25 cellular contexts compared by ENCODE assay signal in genomic region chr12:2667716-2668440, GRCh38.
DNase-seq lines count a peak whose midpoint lies in the region; FAIRE-seq and TF ChIP-seq lines count a peak whose summit lies in the region.
"Had no signal": no experiment of that assay in that cellular context is flagged by ENCODE, and none has a peak within 500 bp of the region (broad histone marks: within the 10 kb centered on the region; RNA-seq: fewer than 3 reads in every experiment).

No MANE protein-coding gene starts in this region.

- H3K36me3 ChIP-seq in kidney (ENCODE audit: control insufficient read depth in 1 of 2, insufficient read depth in 2 of 2, low read length in 2 of 2), result peaks cover 0 to 3% of the 10 kb centered on the region in 2 donors
- H3K36me3 ChIP-seq in spleen, result peaks cover 0 to 50% (median 3%) of the 10 kb centered on the region in 6 donors
- no peaks in the 10 kb centered on the region for H3K36me3 ChIP-seq in MG63

- H3K27ac ChIP-seq in kidney (ENCODE audit: low read depth in 2 of 2, low read length in 2 of 2) (no peak overlapping the region), spleen (no peak overlapping the region)
- H3K27ac ChIP-seq: RWPE1 had no signal

- no peak overlapping the region for H3K9ac ChIP-seq in kidney (ENCODE audit: low read length in 2 of 2)

- FAIRE-seq in kidney (lab: Jason Lieb, UNC), result no peak
- FAIRE-seq: GM12891, H54, HTR-8/SVneo, K562 had no signal

- 82 to 92% (median 87%) methylated on average over 16 to 17 of the region's 17 CpGs for WGBS in spleen, 5 donors

- intact Hi-C loops in kidney (cut with DNase I), result no loop called here
- intact Hi-C loops in spleen (cut with DNase I; ENCODE audit: low total_unique reads), result no loop called here

- no peaks in the 10 kb centered on the region for H3K27me3 ChIP-seq in spleen (replicated peaks in 1 of 7)
- no peaks in the 10 kb centered on the region for H3K27me3 ChIP-seq in MG63

- DNase-seq in activated CD8-positive, alpha-beta memory T cell treated with anti-CD3 and anti-CD28 coated beads for 24 hours, result peak; percentile 28
- DNase-seq in activated CD8-positive, alpha-beta memory T cell treated with anti-CD3 and anti-CD28 coated beads, Interleukin-2, amount 50 U/mL, for 4 hours, result no peak
- peak; percentile 45 for DNase-seq in kidney
- DNase-seq in spleen, result peak; percentile 33
- DNase-seq in MG63, result no peak
- DNase-seq in KG1 (lab: John Stamatoyannopoulos, UW), result no peak
- DNase-seq in AML-193 (lab: John Stamatoyannopoulos, UW), result no peak
- DNase-seq in NOMO-1 treated with DMSO at 0.1 percent for 48 hours (lab: John Stamatoyannopoulos, UW; ENCODE audit: unreplicated experiment), result no peak
- DNase-seq: 8988T, ACHN, Calu3, DMS79 treated with DMSO at 0.1 percent for 48 hours, GF-D8, MM.1S, NCI-H1694, NCI-H2081, NCI-H2227 treated with DMSO at 0.1 percent for 48 hours, NCI-H510A, NCI-H69, SHP77 had no signal

- TF ChIP-seq POLR2A in spleen (IDR thresholded peaks at IDR 0.05), result no peak

- H3K4me1 ChIP-seq in kidney (ENCODE audit: control insufficient read depth in 1 of 2, insufficient read depth in 1 of 2, low read depth in 1 of 2, low read length in 2 of 2), result no peaks in the 10 kb centered on the region
- H3K4me1 ChIP-seq in spleen, result no peaks in the 10 kb centered on the region

- H3K9me3 ChIP-seq in kidney (ENCODE audit: control insufficient read depth in 1 of 2, low read length in 2 of 2), result no peaks in the 10 kb centered on the region
- no peaks in the 10 kb centered on the region for H3K9me3 ChIP-seq in spleen
- H3K9me3 ChIP-seq in MG63, result no peaks in the 10 kb centered on the region

- TF ChIP-seq CTCF in kidney (IDR thresholded peaks at IDR 0.05; ENCODE audit: borderline replicate concordance, extremely low read depth, insufficient read depth) (no peak), spleen (IDR thresholded peaks at IDR 0.05 in 8 of 11, conservative IDR thresholded peaks at IDR 0.05 in 3 of 11) (no peak)

- no peak overlapping the region for H3K4me3 ChIP-seq in kidney (ENCODE audit: low read length in 2 of 2)
- no peak overlapping the region for H3K4me3 ChIP-seq in spleen
- no peak overlapping the region for H3K4me3 ChIP-seq in MG63
- H3K4me3 ChIP-seq: K562 had no signal

Comparison
In these comparisons a context has a peak if more than half of its experiments do, and no peak if none do; other contexts are left out.
1. DNase-seq: peak in activated CD8-positive, alpha-beta memory T cell treated with anti-CD3 and anti-CD28 coated beads for 24 hours (single experiment), kidney (single experiment) and spleen (single experiment); none in activated CD8-positive, alpha-beta memory T cell treated with anti-CD3 and anti-CD28 coated beads, Interleukin-2, amount 50 U/mL, for 4 hours (single experiment), MG63 (single experiment), KG1 (single experiment), AML-193 (0 of 2) and NOMO-1 treated with DMSO at 0.1 percent for 48 hours (single experiment).